ENCODE assay signal across 12 cellular contexts in the genomic region with DNA sequence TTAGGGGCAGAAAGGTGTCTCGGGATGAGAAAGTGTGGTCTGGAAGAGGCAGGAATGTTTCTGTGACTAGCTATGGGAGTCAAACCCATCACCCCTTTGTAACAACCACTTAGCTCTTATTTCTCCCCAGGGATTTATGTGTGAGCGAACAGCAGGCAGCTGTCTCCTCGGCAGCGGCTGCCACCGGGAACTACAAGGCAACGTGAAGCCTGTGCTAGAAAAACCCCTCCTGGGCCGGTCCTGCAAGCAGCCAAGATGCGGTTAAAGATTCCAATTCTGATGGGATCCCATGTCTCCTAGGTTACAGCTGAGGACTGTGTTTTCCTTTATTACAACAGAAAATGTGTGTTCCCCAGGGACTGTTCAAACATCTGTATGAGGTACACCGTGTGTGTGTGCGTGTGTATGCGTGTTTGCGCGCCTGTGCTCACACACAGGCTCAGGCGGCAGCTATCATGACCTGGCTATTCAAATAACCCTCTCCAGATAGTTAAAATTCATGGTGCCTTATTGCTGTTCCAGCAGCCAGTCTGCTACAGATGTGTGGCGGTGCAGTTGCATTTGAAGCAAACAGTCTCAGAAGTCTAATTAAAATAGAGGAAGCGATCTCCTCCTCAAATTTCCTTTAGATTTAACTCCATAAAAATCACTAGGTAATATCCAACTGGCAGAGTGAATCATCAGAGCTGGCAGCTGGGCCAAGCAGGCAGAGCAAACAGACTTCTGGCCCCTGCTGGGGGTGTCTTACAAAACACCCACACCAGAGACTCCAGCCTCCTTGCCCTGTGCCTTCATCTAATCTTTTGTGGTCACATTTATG.
DNase-seq lines count a peak whose midpoint lies in the region; ATAC-seq, FAIRE-seq and TF ChIP-seq lines count a peak whose summit lies in the region.
"Had no signal": no experiment of that assay in that cellular context is flagged by ENCODE, and none has a peak within 500 bp of the region (broad histone marks: within the 10 kb centered on the region; RNA-seq: fewer than 3 reads in every experiment).

No MANE protein-coding gene starts in this region.

- H4K20me1 ChIP-seq in HepG2 (ENCODE audit: insufficient read depth, low read length), result no peaks in the 10 kb centered on the region

- ATAC-seq in HepG2, result no peak
- ATAC-seq in GM21360 (IDR thresholded peaks at IDR 0.05; ENCODE audit: unreplicated experiment), result no peak
- no peak for ATAC-seq in activated T-cell treated with anti-CD3 and anti-CD28 coated beads, Interleukin-2, amount 50 U/mL, for 72 hours (replicated peaks in 1 of 2)
- no peak for ATAC-seq in activated CD4-positive, CD25-positive, alpha-beta regulatory T cell treated with anti-CD3 and anti-CD28 coated beads, Interleukin-2, amount 50 U/mL, for 24 hours
- ATAC-seq: natural killer cell treated with Interleukin-12 subunit alpha and Interleukin-12 subunit beta and Interleukin-15 and Interleukin-18, amount 100 ng/mL, for 72 hours had no signal

- intact Hi-C loops in HepG2 (cut with micrococcal nuclease; ENCODE audit: unreplicated experiment), result loop anchor here (5.0 kb wide), 1 partner anchor 136 kb away; no protein-coding TSS in a partner anchor

- no peaks in the 10 kb centered on the region for H3K9me3 ChIP-seq in liver (ENCODE audit: control insufficient read depth in 4 of 4, low read length in 3 of 4)
- no peaks in the 10 kb centered on the region for H3K9me3 ChIP-seq in HepG2 (ENCODE audit: low read length)

- TF ChIP-seq CTCF in liver (IDR thresholded peaks at IDR 0.05; ENCODE audit: low read depth, low read length, missing input control), result no peak
- no peak for TF ChIP-seq CTCF in HepG2 (CRISPR knock-in tag; IDR thresholded peaks at IDR 0.05)

- H3K4me3 ChIP-seq in liver (ENCODE audit: low read depth in 1 of 3, low read length in 3 of 3) (no peak overlapping the region), HepG2 (replicated peaks in 1 of 3; ENCODE audit: insufficient read depth in 1 of 3, low read depth in 2 of 3, low read length in 3 of 3) (no peak overlapping the region)
- H3K4me3 ChIP-seq: tibial artery had no signal

- no peak for TF ChIP-seq POLR2A in HepG2 (IDR thresholded peaks at IDR 0.05; ENCODE audit: insufficient read depth in 1 of 2, low read depth in 2 of 2, low read length in 2 of 2)

- no peak overlapping the region for H3K27ac Mint-ChIP-seq in activated T-cell treated with anti-CD3 and anti-CD28 coated beads, Interleukin-2, amount 50 U/mL, for 72 hours
- H3K27ac Mint-ChIP-seq: activated naive CD4-positive, alpha-beta T cell treated with anti-CD3 and anti-CD28 coated beads, Interleukin-2, amount 10 ng/mL, durations not matched to agents 7 days and 5 days; natural killer cell treated with Interleukin-12 subunit alpha and Interleukin-12 subunit beta and Interleukin-15 and Interleukin-18, amount 100 ng/mL, for 72 hours had no signal

- H3K27me3 ChIP-seq in liver (ENCODE audit: control insufficient read depth in 4 of 4, insufficient read depth in 4 of 4, low read length in 3 of 4), result no peaks in the 10 kb centered on the region
- H3K27me3 ChIP-seq in HepG2 (ENCODE audit: control insufficient read depth in 1 of 2, insufficient read depth in 2 of 2, low read length in 2 of 2), result no peaks in the 10 kb centered on the region

- H3K36me3 ChIP-seq in liver (ENCODE audit: control insufficient read depth in 4 of 4, insufficient read depth in 3 of 4, low read depth in 1 of 4, low read length in 3 of 4), result no peaks in the 10 kb centered on the region
- H3K36me3 ChIP-seq in HepG2 (replicated peaks in 1 of 2; ENCODE audit: control insufficient read depth in 1 of 2, insufficient read depth in 2 of 2, low read length in 2 of 2), result no peaks in the 10 kb centered on the region
- H3K36me3 ChIP-seq: tibial artery had no signal

- no peak for DNase-seq in HepG2 (ENCODE audit: low spot score)
- peak; percentile 85 for DNase-seq in NCI-H446 treated with DMSO at 0.1 percent for 48 hours (lab: John Stamatoyannopoulos, UW)
- DNase-seq in iPS-NIHi7 (ENCODE audit: extremely low spot score), result peak; percentile 31
- no peak for DNase-seq in activated T-cell treated with anti-CD3 and anti-CD28 coated beads, Interleukin-2, amount 50 U/mL, for 72 hours
- DNase-seq in NOMO-1 treated with DMSO at 0.1 percent for 48 hours (lab: John Stamatoyannopoulos, UW; ENCODE audit: unreplicated experiment), result no peak
- DNase-seq: ACHN; activated naive CD4-positive, alpha-beta T cell treated with anti-CD3 and anti-CD28 coated beads, Interleukin-2, amount 10 ng/mL, durations not matched to agents 7 days and 5 days; tibial artery had no signal

- CTCF ChIA-PET in HepG2 (lab: Yijun Ruan, JAX; ENCODE audit: low intra/inter-chr PET ratio, low total read pairs), result no interaction called here

- H3K4me1 Mint-ChIP-seq in activated T-cell treated with anti-CD3 and anti-CD28 coated beads, Interleukin-2, amount 50 U/mL, for 72 hours (ENCODE audit: low read depth), result no peaks in the 10 kb centered on the region
- H3K4me1 Mint-ChIP-seq: activated naive CD4-positive, alpha-beta T cell treated with anti-CD3 and anti-CD28 coated beads, Interleukin-2, amount 10 ng/mL, durations not matched to agents 7 days and 5 days had no signal

- peaks cover 12% of the 10 kb centered on the region for H3K27me3 Mint-ChIP-seq in activated T-cell treated with anti-CD3 and anti-CD28 coated beads, Interleukin-2, amount 50 U/mL, for 72 hours (ENCODE audit: low read depth)

- FAIRE-seq in HepG2 (lab: Jason Lieb, UNC), result no peak

- H3K36me3 Mint-ChIP-seq in activated T-cell treated with anti-CD3 and anti-CD28 coated beads, Interleukin-2, amount 50 U/mL, for 72 hours (ENCODE audit: insufficient read depth in 2 of 2), result no peaks in the 10 kb centered on the region
- H3K36me3 Mint-ChIP-seq: activated naive CD4-positive, alpha-beta T cell treated with anti-CD3 and anti-CD28 coated beads, Interleukin-2, amount 10 ng/mL, durations not matched to agents 7 days and 5 days; natural killer cell treated with Interleukin-12 subunit alpha and Interleukin-12 subunit beta and Interleukin-15 and Interleukin-18, amount 100 ng/mL, for 72 hours had no signal

- TF ChIP-seq RAD21 in liver (IDR thresholded peaks at IDR 0.05) (peak; percentile 9 to 10), HepG2 (CRISPR knock-in tag; IDR thresholded peaks at IDR 0.05) (no peak)

- POLR2A ChIA-PET in HepG2 (lab: Yijun Ruan, JAX), result interaction anchor here (1.2 kb wide), 1 partner anchor 35 kb away, joined by 3 read pairs; no protein-coding TSS in a partner anchor

- H3K4me1 ChIP-seq in liver (ENCODE audit: control insufficient read depth in 4 of 4, insufficient read depth in 4 of 4, low read length in 3 of 4) (peaks cover 8 to 31% (median 20%) of the 10 kb centered on the region in 4 donors), HepG2 (ENCODE audit: insufficient read depth, low read length) (0 out of 2 replicates have a peak, but pooled peaks cover 9% of the 10 kb centered on the region)
- H3K4me1 ChIP-seq: tibial artery had no signal

- no TSS peak for BruUV-seq in HepG2 (replicated peaks; lab: Mats Ljungman, UMichigan)

- WGBS in liver, result 40% methylated on average over 16 of the region's 16 CpGs
- WGBS in HepG2 (ENCODE audit: low lambda C conversion rate), result 72% methylated on average over 16 of the region's 16 CpGs

- H3K27ac ChIP-seq in liver (ENCODE audit: low read depth in 1 of 2, low read length in 2 of 2) (peak overlapping the region; percentile 29 to 78), HepG2 (ENCODE audit: extremely low read length, insufficient read depth, low read length) (no peak overlapping the region)
- H3K27ac ChIP-seq: tibial artery had no signal

- TF ChIP-seq EP300 in HepG2 (IDR thresholded peaks at IDR 0.05; ENCODE audit: low read depth in 2 of 2, low read length in 2 of 2) (no peak), HepG2 (CRISPR knock-in tag; IDR thresholded peaks at IDR 0.05; ENCODE audit: borderline replicate concordance) (no peak)

- H3K4me2 ChIP-seq in HepG2 (ENCODE audit: low read depth, low read length), result no peak overlapping the region

- in situ Hi-C loops in HepG2 (cut with HindIII; ENCODE audit: extremely low pct_ligation_motif_present, low pct_unique_long_range_greater_than_20kb), result no loop called here

- no peaks in the 10 kb centered on the region for H3K9me3 Mint-ChIP-seq in activated T-cell treated with anti-CD3 and anti-CD28 coated beads, Interleukin-2, amount 50 U/mL, for 72 hours
- H3K9me3 Mint-ChIP-seq: activated naive CD4-positive, alpha-beta T cell treated with anti-CD3 and anti-CD28 coated beads, Interleukin-2, amount 10 ng/mL, durations not matched to agents 7 days and 5 days; natural killer cell treated with Interleukin-12 subunit alpha and Interleukin-12 subunit beta and Interleukin-15 and Interleukin-18, amount 100 ng/mL, for 72 hours had no signal

- H2AFZ ChIP-seq in HepG2 (ENCODE audit: low read length), result no peak overlapping the region

- no peaks in the 10 kb centered on the region for H3K79me2 ChIP-seq in HepG2 (ENCODE audit: insufficient read depth, low read length)

- H3K9ac ChIP-seq in liver (ENCODE audit: low read depth in 1 of 2, low read length in 2 of 2), result peak overlapping the region in 1 of 2 donors; percentile 21
- no peak overlapping the region for H3K9ac ChIP-seq in HepG2 (ENCODE audit: insufficient read depth, low read depth, low read length)

- no peak overlapping the region for H3K4me3 Mint-ChIP-seq in activated T-cell treated with anti-CD3 and anti-CD28 coated beads, Interleukin-2, amount 50 U/mL, for 72 hours
- H3K4me3 Mint-ChIP-seq: activated naive CD4-positive, alpha-beta T cell treated with anti-CD3 and anti-CD28 coated beads, Interleukin-2, amount 10 ng/mL, durations not matched to agents 7 days and 5 days; natural killer cell treated with Interleukin-12 subunit alpha and Interleukin-12 subunit beta and Interleukin-15 and Interleukin-18, amount 100 ng/mL, for 72 hours had no signal

TF ChIP-seq in HepG2, 621 proteins besides CTCF, POLR2A, EP300 and RAD21 (continues in another document):
- TF ChIP-seq SRSF4 (IDR thresholded peaks at IDR 0.05; ENCODE audit: low read depth, low read length, poor library complexity, severe bottlenecking), result no peak
- no peak for TF ChIP-seq ZNF572 (CRISPR knock-in tag; IDR thresholded peaks at IDR 0.05)
- no peak for TF ChIP-seq KLF12 (CRISPR knock-in tag; IDR thresholded peaks at IDR 0.05; ENCODE audit: borderline replicate concordance)
- no peak for TF ChIP-seq ZKSCAN5 (CRISPR knock-in tag; IDR thresholded peaks at IDR 0.05)
- TF ChIP-seq NPAS2 (CRISPR knock-in tag; IDR thresholded peaks at IDR 0.05; ENCODE audit: borderline replicate concordance), result no peak

Comparison
In these comparisons a context has a peak if more than half of its experiments do, and no peak if none do; other contexts are left out.
1. DNase-seq: peak in NCI-H446 treated with DMSO at 0.1 percent for 48 hours (single experiment) and iPS-NIHi7 (single experiment); none in HepG2 (single experiment), activated T-cell treated with anti-CD3 and anti-CD28 coated beads, Interleukin-2, amount 50 U/mL, for 72 hours (0 of 2) and NOMO-1 treated with DMSO at 0.1 percent for 48 hours (single experiment).